Comparison of ENCODE assay signal across 8 cellular contexts in the genomic region with DNA sequence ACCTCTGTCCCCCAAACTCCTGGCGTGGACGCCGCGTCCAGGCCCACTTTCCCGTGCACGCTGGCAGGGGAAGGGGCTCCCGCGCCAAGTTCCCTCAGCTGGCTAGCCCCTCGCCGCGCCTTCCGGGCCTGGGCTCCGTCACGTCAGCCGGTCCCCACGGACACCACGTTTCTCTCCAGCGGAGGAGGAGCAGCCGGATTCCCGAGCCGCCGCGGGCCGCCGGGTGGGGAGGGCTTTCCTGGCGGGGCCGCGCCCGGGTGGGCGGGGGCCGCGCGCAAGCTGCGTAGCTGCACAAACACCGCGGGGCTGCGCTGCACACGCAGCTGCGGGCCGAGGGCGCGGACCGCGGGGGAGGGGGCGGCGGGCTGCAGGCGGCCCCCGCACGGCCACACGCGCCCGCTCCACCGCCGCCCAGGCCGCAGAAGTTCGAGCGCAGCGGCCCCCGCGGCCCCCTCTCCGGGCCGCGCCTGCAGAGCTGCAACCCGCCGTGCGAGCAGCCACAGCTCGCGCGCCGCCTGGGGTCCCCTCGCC. TPM values are rescaled to one million over a fixed set of nuclear protein-coding genes. Genes with fewer than 3 reads are reported as not detected.
DNase-seq lines count a peak whose midpoint lies in the region; ATAC-seq and TF ChIP-seq lines count a peak whose summit lies in the region.

No MANE protein-coding gene starts in this region.

- intact Hi-C loops in Right ventricle myocardium superior (cut with DNase I), result no loop called here

- DNase-seq in NCI-H146 (lab: John Stamatoyannopoulos, UW) (peak; percentile 55), NCI-H146 treated with DMSO at 0.1 percent for 48 hours (lab: John Stamatoyannopoulos, UW; ENCODE audit: unreplicated experiment) (no peak), NCI-H69 (lab: John Stamatoyannopoulos, UW) (peak; percentile 86), Right ventricle myocardium superior (peak; percentile 89), omental fat pad (ENCODE audit: low spot score) (no peak), T-helper 9 cell (no peak), DMS153 (lab: John Stamatoyannopoulos, UW) (no peak)
- DNase-seq in activated naive CD8-positive, alpha-beta T cell treated with anti-CD3 and anti-CD28 coated beads, Interleukin-2, amount 50 U/mL, for 24 hours, result peak; percentile 57

- H3K27ac Mint-ChIP-seq in activated naive CD8-positive, alpha-beta T cell treated with anti-CD3 and anti-CD28 coated beads, Interleukin-2, amount 50 U/mL, for 24 hours, result peak overlapping the region; percentile 97

- H3K4me3 Mint-ChIP-seq in activated naive CD8-positive, alpha-beta T cell treated with anti-CD3 and anti-CD28 coated beads, Interleukin-2, amount 50 U/mL, for 24 hours, result peak overlapping the region; percentile 91

- no peak for TF ChIP-seq CTCF in omental fat pad (IDR thresholded peaks at IDR 0.05)

- H3K27me3 Mint-ChIP-seq in activated naive CD8-positive, alpha-beta T cell treated with anti-CD3 and anti-CD28 coated beads, Interleukin-2, amount 50 U/mL, for 24 hours, result no peaks in the 10 kb centered on the region

- peaks cover 82% of the 10 kb centered on the region for H3K4me1 Mint-ChIP-seq in activated naive CD8-positive, alpha-beta T cell treated with anti-CD3 and anti-CD28 coated beads, Interleukin-2, amount 50 U/mL, for 24 hours

- no peaks in the 10 kb centered on the region for H3K9me3 Mint-ChIP-seq in activated naive CD8-positive, alpha-beta T cell treated with anti-CD3 and anti-CD28 coated beads, Interleukin-2, amount 50 U/mL, for 24 hours

- no peak for ATAC-seq in activated naive CD8-positive, alpha-beta T cell treated with anti-CD3 and anti-CD28 coated beads, Interleukin-2, amount 50 U/mL, for 24 hours
- ATAC-seq in Right ventricle myocardium superior (ENCODE audit: poor library complexity) (peak; percentile 25), omental fat pad (ENCODE audit: low FRiP score) (peak; percentile 24)

- peaks cover 24% of the 10 kb centered on the region for H3K36me3 Mint-ChIP-seq in activated naive CD8-positive, alpha-beta T cell treated with anti-CD3 and anti-CD28 coated beads, Interleukin-2, amount 50 U/mL, for 24 hours (ENCODE audit: low read depth)

RNA-seq across cellular contexts. Expression of gene PNMA1, which starts 45.1 kb away (rescaled TPM):
- total RNA-seq in Right ventricle myocardium superior (12.9 TPM), omental fat pad (10 to 100 TPM; 14.8 to 22.6 (median 20.1) TPM)

Comparison
In these comparisons a context has a peak if more than half of its experiments do, and no peak if none do; other contexts are left out.
1. DNase-seq: peak in NCI-H146 (single experiment), NCI-H69 (single experiment), activated naive CD8-positive, alpha-beta T cell treated with anti-CD3 and anti-CD28 coated beads, Interleukin-2, amount 50 U/mL, for 24 hours (single experiment) and Right ventricle myocardium superior (single experiment); none in NCI-H146 treated with DMSO at 0.1 percent for 48 hours (single experiment), omental fat pad (single experiment), T-helper 9 cell (single experiment) and DMS153 (single experiment).